6 cellular contexts compared by ENCODE assay signal in the genomic region with DNA sequence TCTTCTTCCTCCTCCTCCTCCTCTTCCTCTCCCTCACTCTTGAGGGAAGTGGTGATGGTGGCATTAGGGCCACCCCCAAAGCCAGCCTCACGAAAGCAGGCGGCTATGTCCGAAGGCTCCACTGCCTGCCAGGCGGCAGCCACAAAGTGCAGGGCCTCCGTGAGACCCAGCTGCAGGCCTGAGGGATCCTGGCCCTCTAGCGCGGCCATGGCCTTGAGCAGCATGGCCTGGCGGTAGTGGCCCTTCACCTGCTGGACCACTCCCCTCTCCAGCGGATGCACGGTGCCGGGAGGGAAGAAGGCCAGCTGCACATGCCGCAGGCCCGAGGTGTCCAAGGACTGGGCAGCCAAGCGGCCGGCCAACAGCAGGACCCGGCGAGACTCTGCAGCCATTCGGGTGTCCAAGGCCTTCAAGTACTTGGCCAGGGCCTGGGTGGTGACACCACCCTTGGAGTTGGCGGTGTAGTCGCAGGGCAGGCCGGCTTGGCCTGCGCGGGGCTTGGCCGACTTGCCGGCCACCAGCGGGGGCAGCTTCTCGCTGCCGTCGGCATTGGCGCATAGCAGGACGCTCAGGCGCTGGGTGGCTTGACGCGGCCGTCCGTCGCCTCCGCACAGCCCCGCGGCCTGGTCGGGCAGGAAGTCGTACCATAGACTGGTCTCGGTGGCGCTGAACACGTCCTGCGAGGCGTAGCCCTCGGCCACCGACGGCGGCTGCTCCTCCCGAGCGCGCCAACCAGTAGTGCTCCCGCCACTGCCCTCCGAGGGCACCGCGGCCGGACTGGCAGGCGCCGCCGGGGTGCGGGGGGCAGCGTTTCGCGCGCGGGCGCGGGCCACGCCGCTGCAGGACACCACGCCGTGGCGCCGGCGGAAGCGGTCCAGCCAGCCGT. TPM values are rescaled to one million over a fixed set of nuclear protein-coding genes. Genes with fewer than 3 reads are reported as not detected.
A peak's percentile ranks its signal among the peaks of the same experiment; 100 is the strongest.
DNase-seq lines count a peak whose midpoint lies in the region; ATAC-seq and TF ChIP-seq lines count a peak whose summit lies in the region.

No MANE protein-coding gene starts in this region.

- POLR2A ChIA-PET in WTC11 (lab: Charles Lee) (interaction anchor here (0.9 kb wide), 1 partner anchor 14 kb away, joined by 4 read pairs; no protein-coding TSS in a partner anchor), GM10248 (lab: Yijun Ruan, JAX) (no interaction called here)

- no peak for TF ChIP-seq CTCF in DND-41 (IDR thresholded peaks at IDR 0.05; ENCODE audit: borderline replicate concordance, extremely low read depth, low read length, poor library complexity, severe bottlenecking)
- no peak for TF ChIP-seq CTCF in WTC11 (IDR thresholded peaks at IDR 0.05)
- no peak for TF ChIP-seq CTCF in right lobe of liver (IDR thresholded peaks at IDR 0.05)
- TF ChIP-seq CTCF in GM10248 (IDR thresholded peaks at IDR 0.05; ENCODE audit: control extremely low read depth, extremely low read depth, low read depth, missing control alignments) = no peak

- peak overlapping the region; percentile 83 for H3K4me2 ChIP-seq in DND-41 (ENCODE audit: insufficient read depth, low read length)

- peak overlapping the region; percentile 79; the same call in 1 of the 2 replicates for H2AFZ ChIP-seq in DND-41 (ENCODE audit: low read depth, low read length)

- peaks cover 44% of the 10 kb centered on the region for H3K79me2 ChIP-seq in DND-41 (ENCODE audit: insufficient read depth, low read length)

- H3K4me3 ChIP-seq in DND-41 (ENCODE audit: low read depth in 1 of 2, low read length in 2 of 2) (peak overlapping the region; percentile 22 to 70; a peak in 3 of 4 replicates), right lobe of liver (peak overlapping the region; percentile 42 to 70 (median 58))

- H3K27ac Mint-ChIP-seq in WTC11 = no peak overlapping the region

- peak overlapping the region; percentile 64 for H3K9ac ChIP-seq in DND-41 (ENCODE audit: low read depth, low read length)

- no peaks in the 10 kb centered on the region for H3K9me3 Mint-ChIP-seq in WTC11

- no peak for DNase-seq in DND-41
- DNase-seq in WTC11 (ENCODE audit: low spot score) = peak; percentile 27
- DNase-seq in right lobe of liver = peak in 2 of 3 donors; percentile 46 to 55
- DNase-seq in stimulated activated CD4-positive, alpha-beta T cell treated with anti-CD3 and anti-CD28 coated beads, Interleukin-2, amount 100 ng/mL, for 24 hours = no peak
- DNase-seq in GM10248 (ENCODE audit: extremely low spot score) = no peak
- DNase-seq in T1000 (lab: John Stamatoyannopoulos, UW) = no peak

- peaks cover 29% of the 10 kb centered on the region for H3K4me1 Mint-ChIP-seq in WTC11

- peaks cover 27% of the 10 kb centered on the region for H3K27me3 Mint-ChIP-seq in WTC11 (ENCODE audit: low read depth)

- peak overlapping the region; percentile 83 for H3K4me3 Mint-ChIP-seq in WTC11

- TF ChIP-seq POLR2A in right lobe of liver (IDR thresholded peaks at IDR 0.05) = no peak

- CTCF ChIA-PET in WTC11 (lab: Charles Lee) (interaction anchor here (0.8 to 7.0 kb wide), 24 partner anchors 7 to 307 kb away, joined by 3 to 92 read pairs (median 6); a partner anchor contains a TSS), GM10248 (lab: Yijun Ruan, JAX) (interaction anchor here (0.9 to 7.7 kb wide), 16 partner anchors 9 to 299 kb away, joined by 3 to 63 read pairs (median 4); a partner anchor contains a TSS)

- H4K20me1 ChIP-seq in DND-41 (ENCODE audit: insufficient read depth, low read length) = peaks cover 45% of the 10 kb centered on the region

- H3K9me3 ChIP-seq in DND-41 (ENCODE audit: insufficient read depth, low read length, severe bottlenecking) = no peaks in the 10 kb centered on the region
- no peaks in the 10 kb centered on the region for H3K9me3 ChIP-seq in right lobe of liver

- intact Hi-C loops in right lobe of liver (cut with DNase I) = loop anchor here (5.0 kb wide), 1 partner anchor 37 kb away; a partner anchor contains a TSS

- H3K36me3 ChIP-seq in DND-41 (ENCODE audit: insufficient read depth, low read length) = peaks cover 22% of the 10 kb centered on the region
- no peaks in the 10 kb centered on the region for H3K36me3 ChIP-seq in right lobe of liver

- 40% methylated on average over 1 of the region's 79 CpGs for WGBS in right lobe of liver (ENCODE audit: insufficient coverage, low coverage, low lambda C conversion rate, missing lambda C conversion rate)

- H3K4me1 ChIP-seq in DND-41 (ENCODE audit: insufficient read depth, low read length) (peaks cover 58% of the 10 kb centered on the region), right lobe of liver (peaks cover 0 to 23% (median 13%) of the 10 kb centered on the region in 4 donors)

- H3K27ac ChIP-seq in DND-41 (ENCODE audit: low read length) (peak overlapping the region; percentile 77), right lobe of liver (peak overlapping the region; percentile 26 to 73 (median 49))

- no peak for ATAC-seq in DND-41 (ENCODE audit: insufficient read depth, low read depth)
- no peak for ATAC-seq in WTC11
- no peak for ATAC-seq in right lobe of liver

- H3K36me3 Mint-ChIP-seq in WTC11 = peaks cover 4% of the 10 kb centered on the region; the same call in 1 of the 2 replicates

- H3K27me3 ChIP-seq in DND-41 (ENCODE audit: insufficient read depth, low read length, poor library complexity) (no peaks in the 10 kb centered on the region), right lobe of liver (no peaks in the 10 kb centered on the region)

TF ChIP-seq in WTC11, 78 proteins besides CTCF, POLR2A, EP300 and RAD21 (continues in another document):
- TF ChIP-seq, protein P1, sequence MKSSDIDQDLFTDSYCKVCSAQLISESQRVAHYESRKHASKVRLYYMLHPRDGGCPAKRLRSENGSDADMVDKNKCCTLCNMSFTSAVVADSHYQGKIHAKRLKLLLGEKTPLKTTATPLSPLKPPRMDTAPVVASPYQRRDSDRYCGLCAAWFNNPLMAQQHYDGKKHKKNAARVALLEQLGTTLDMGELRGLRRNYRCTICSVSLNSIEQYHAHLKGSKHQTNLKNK (CRISPR knock-in tag; IDR thresholded peaks at IDR 0.05) = no peak
- TF ChIP-seq, protein P2, sequence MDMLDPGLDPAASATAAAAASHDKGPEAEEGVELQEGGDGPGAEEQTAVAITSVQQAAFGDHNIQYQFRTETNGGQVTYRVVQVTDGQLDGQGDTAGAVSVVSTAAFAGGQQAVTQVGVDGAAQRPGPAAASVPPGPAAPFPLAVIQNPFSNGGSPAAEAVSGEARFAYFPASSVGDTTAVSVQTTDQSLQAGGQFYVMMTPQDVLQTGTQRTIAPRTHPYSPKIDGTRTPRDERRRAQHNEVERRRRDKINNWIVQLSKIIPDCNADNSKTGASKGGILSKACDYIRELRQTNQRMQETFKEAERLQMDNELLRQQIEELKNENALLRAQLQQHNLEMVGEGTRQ (CRISPR knock-in tag; IDR thresholded peaks at IDR 0.05) = no peak
- TF ChIP-seq, protein P3, sequence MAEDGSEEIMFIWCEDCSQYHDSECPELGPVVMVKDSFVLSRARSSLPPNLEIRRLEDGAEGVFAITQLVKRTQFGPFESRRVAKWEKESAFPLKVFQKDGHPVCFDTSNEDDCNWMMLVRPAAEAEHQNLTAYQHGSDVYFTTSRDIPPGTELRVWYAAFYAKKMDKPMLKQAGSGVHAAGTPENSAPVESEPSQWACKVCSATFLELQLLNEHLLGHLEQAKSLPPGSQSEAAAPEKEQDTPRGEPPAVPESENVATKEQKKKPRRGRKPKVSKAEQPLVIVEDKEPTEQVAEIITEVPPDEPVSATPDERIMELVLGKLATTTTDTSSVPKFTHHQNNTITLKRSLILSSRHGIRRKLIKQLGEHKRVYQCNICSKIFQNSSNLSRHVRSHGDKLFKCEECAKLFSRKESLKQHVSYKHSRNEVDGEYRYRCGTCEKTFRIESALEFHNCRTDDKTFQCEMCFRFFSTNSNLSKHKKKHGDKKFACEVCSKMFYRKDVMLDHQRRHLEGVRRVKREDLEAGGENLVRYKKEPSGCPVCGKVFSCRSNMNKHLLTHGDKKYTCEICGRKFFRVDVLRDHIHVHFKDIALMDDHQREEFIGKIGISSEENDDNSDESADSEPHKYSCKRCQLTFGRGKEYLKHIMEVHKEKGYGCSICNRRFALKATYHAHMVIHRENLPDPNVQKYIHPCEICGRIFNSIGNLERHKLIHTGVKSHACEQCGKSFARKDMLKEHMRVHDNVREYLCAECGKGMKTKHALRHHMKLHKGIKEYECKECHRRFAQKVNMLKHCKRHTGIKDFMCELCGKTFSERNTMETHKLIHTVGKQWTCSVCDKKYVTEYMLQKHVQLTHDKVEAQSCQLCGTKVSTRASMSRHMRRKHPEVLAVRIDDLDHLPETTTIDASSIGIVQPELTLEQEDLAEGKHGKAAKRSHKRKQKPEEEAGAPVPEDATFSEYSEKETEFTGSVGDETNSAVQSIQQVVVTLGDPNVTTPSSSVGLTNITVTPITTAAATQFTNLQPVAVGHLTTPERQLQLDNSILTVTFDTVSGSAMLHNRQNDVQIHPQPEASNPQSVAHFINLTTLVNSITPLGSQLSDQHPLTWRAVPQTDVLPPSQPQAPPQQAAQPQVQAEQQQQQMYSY (CRISPR knock-in tag; IDR thresholded peaks at IDR 0.05) = no peak
- TF ChIP-seq, protein P4, sequence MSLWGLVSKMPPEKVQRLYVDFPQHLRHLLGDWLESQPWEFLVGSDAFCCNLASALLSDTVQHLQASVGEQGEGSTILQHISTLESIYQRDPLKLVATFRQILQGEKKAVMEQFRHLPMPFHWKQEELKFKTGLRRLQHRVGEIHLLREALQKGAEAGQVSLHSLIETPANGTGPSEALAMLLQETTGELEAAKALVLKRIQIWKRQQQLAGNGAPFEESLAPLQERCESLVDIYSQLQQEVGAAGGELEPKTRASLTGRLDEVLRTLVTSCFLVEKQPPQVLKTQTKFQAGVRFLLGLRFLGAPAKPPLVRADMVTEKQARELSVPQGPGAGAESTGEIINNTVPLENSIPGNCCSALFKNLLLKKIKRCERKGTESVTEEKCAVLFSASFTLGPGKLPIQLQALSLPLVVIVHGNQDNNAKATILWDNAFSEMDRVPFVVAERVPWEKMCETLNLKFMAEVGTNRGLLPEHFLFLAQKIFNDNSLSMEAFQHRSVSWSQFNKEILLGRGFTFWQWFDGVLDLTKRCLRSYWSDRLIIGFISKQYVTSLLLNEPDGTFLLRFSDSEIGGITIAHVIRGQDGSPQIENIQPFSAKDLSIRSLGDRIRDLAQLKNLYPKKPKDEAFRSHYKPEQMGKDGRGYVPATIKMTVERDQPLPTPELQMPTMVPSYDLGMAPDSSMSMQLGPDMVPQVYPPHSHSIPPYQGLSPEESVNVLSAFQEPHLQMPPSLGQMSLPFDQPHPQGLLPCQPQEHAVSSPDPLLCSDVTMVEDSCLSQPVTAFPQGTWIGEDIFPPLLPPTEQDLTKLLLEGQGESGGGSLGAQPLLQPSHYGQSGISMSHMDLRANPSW (CRISPR knock-in tag; conservative IDR thresholded peaks at IDR 0.05; ENCODE audit: low read depth) = no peak

RNA-seq across cellular contexts. Expression of a gene that starts 1.1 kb away (rescaled TPM):
- total RNA-seq in WTC11 (2021) (55.3 to 58.7 TPM (median 57.6 TPM) in 3 replicates), right lobe of liver (10 to 100 TPM; 27.8 to 43.1 (median 31.6) TPM)

RNA-seq across cellular contexts. Expression of a gene that starts 4.2 kb away (rescaled TPM):
- total RNA-seq in WTC11 (2021) (0.41 to 0.72 TPM (median 0.64 TPM) in 3 replicates), right lobe of liver (not detected)

RNA-seq across cellular contexts. Expression of a gene that starts 10.6 kb away (rescaled TPM):
- total RNA-seq in WTC11 (2021) = 35.2 to 37.5 TPM (median 37.4 TPM) in 3 replicates
- 10 to 100 TPM; 10.9 to 28.7 (median 16.5) TPM for total RNA-seq in right lobe of liver

RNA-seq across cellular contexts. Expression of a gene that starts 17.9 kb away (rescaled TPM):
- total RNA-seq in WTC11 (2021) = 109 to 129 TPM (median 113 TPM) in 3 replicates
- total RNA-seq in right lobe of liver = 10 to 100 TPM in 3 of 6 experiments, 1 to 10 TPM in 3; 9.6 to 11.7 (median 9.9) TPM

RNA-seq across cellular contexts. Expression of a gene that starts 34.9 kb away (rescaled TPM):
- total RNA-seq in WTC11 (2021) = 2.8 to 4.1 TPM (median 3.1 TPM) in 3 replicates
- total RNA-seq in right lobe of liver = 10 to 100 TPM in 3 of 6 experiments, 1 to 10 TPM in 3; 7.7 to 16.1 (median 9.5) TPM

Comparison
In these comparisons a context has a peak if more than half of its experiments do, and no peak if none do; other contexts are left out.
1. DNase-seq: peak in WTC11 (single experiment) and right lobe of liver (2 of 3); none in DND-41 (single experiment), stimulated activated CD4-positive, alpha-beta T cell treated with anti-CD3 and anti-CD28 coated beads, Interleukin-2, amount 100 ng/mL, for 24 hours (0 of 2), GM10248 (single experiment) and T1000 (single experiment).